23 cellular contexts compared by ENCODE assay signal in genomic region chr4:69497081-69497480, GRCh38. TPM values are rescaled to one million over a fixed set of nuclear protein-coding genes. Genes with fewer than 3 reads are reported as not detected.
DNase-seq lines count a peak whose midpoint lies in the region; ATAC-seq, FAIRE-seq and TF ChIP-seq lines count a peak whose summit lies in the region.
"Had no signal": no experiment of that assay in that cellular context is flagged by ENCODE, and none has a peak within 500 bp of the region (broad histone marks: within the 10 kb centered on the region; RNA-seq: fewer than 3 reads in every experiment).

No MANE protein-coding gene starts in this region.

- TF ChIP-seq CTCF in SK-N-SH (IDR thresholded peaks at IDR 0.05) (no peak), astrocyte (IDR thresholded peaks at IDR 0.05; ENCODE audit: insufficient read depth, low read depth, low read length) (no peak), kidney epithelial cell (IDR thresholded peaks at IDR 0.05; ENCODE audit: insufficient read depth, low read length, poor library complexity, severe bottlenecking) (no peak)

- no peaks in the 10 kb centered on the region for H4K20me1 ChIP-seq in SK-N-SH (ENCODE audit: insufficient read depth)
- H4K20me1 ChIP-seq in astrocyte (ENCODE audit: insufficient read depth, low read length) = no peaks in the 10 kb centered on the region

- no peak; a peak in 1 of 4 replicates for TF ChIP-seq EP300 in SK-N-SH (IDR thresholded peaks at IDR 0.05; ENCODE audit: borderline replicate concordance in 1 of 2, low read depth in 1 of 2, low read length in 1 of 2)

- TF ChIP-seq RAD21 in SK-N-SH (IDR thresholded peaks at IDR 0.05; ENCODE audit: low read length) = no peak

- H3K4me1 ChIP-seq in SK-N-SH (ENCODE audit: control insufficient read depth in 1 of 2, insufficient read depth in 2 of 2, low read depth in 1 of 2, low read length in 1 of 2) (peaks cover 0 to 5% of the 10 kb centered on the region in 2 experiments; a peak in 1 of 4 replicates), astrocyte (ENCODE audit: insufficient read depth, low read length) (peaks cover 12% of the 10 kb centered on the region)

- FAIRE-seq in astrocyte (lab: Jason Lieb, UNC) (no peak), urothelium cell line (lab: Jason Lieb, UNC) (no peak)
- FAIRE-seq: GM18507, H54 had no signal

- H3K27me3 ChIP-seq in SK-N-SH (ENCODE audit: insufficient read depth) (peaks cover 8% of the 10 kb centered on the region; the same call in 1 of the 2 replicates), astrocyte (ENCODE audit: insufficient read depth, low read length) (no peaks in the 10 kb centered on the region), kidney epithelial cell (ENCODE audit: control insufficient read depth, insufficient read depth, low read length) (no peaks in the 10 kb centered on the region)

- H3K4me3 Mint-ChIP-seq in astrocyte (ENCODE audit: unreplicated experiment) = no peak overlapping the region
- no peak overlapping the region for H3K4me3 Mint-ChIP-seq in stimulated activated naive CD8-positive, alpha-beta T cell treated with anti-CD3 and anti-CD28 coated beads, Interleukin-15, amount 100 ng/mL, for 72 hours
- H3K4me3 Mint-ChIP-seq: activated CD4-positive, alpha-beta T cell treated with anti-CD3 and anti-CD28 coated beads for 36 hours; CD4-positive, CD25-positive, alpha-beta regulatory T cell; nephron progenitor cell; type B pancreatic cell had no signal

- no peaks in the 10 kb centered on the region for H3K9me2 ChIP-seq in SK-N-SH

- H3K36me3 Mint-ChIP-seq in astrocyte (ENCODE audit: low read depth, unreplicated experiment) = peaks cover 1% of the 10 kb centered on the region
- H3K36me3 Mint-ChIP-seq: CD4-positive, CD25-positive, alpha-beta regulatory T cell; type B pancreatic cell had no signal

- POLR2A ChIA-PET in SK-N-SH (lab: Yijun Ruan, JAX) = no interaction called here

- CTCF ChIA-PET in SK-N-SH (lab: Yijun Ruan, JAX) = no interaction called here

- H3K27ac ChIP-seq in SK-N-SH (ENCODE audit: low read depth in 2 of 2, low read length in 1 of 2) (no peak overlapping the region), astrocyte (ENCODE audit: low read depth, low read length) (peak overlapping the region; percentile 50)

- H2AFZ ChIP-seq in SK-N-SH (ENCODE audit: low read depth) (no peak overlapping the region), astrocyte (ENCODE audit: low read depth, low read length) (no peak overlapping the region)

- H3K9me3 Mint-ChIP-seq in astrocyte (ENCODE audit: unreplicated experiment) = peaks cover 10% of the 10 kb centered on the region
- H3K9me3 Mint-ChIP-seq in stimulated activated naive CD8-positive, alpha-beta T cell treated with anti-CD3 and anti-CD28 coated beads, Interleukin-15, amount 100 ng/mL, for 72 hours = no peaks in the 10 kb centered on the region
- H3K9me3 Mint-ChIP-seq: CD4-positive, CD25-positive, alpha-beta regulatory T cell; nephron progenitor cell; type B pancreatic cell had no signal

- H3K9me3 ChIP-seq in SK-N-SH (no peaks in the 10 kb centered on the region), astrocyte (ENCODE audit: insufficient read depth, low read depth, low read length) (no peaks in the 10 kb centered on the region)

- H3K4me2 ChIP-seq in SK-N-SH (no peak overlapping the region), astrocyte (ENCODE audit: low read length) (peak overlapping the region; percentile 55)

- DNase-seq in SK-N-SH (no peak), astrocyte (ENCODE audit: low read depth) (peak; percentile 89), kidney epithelial cell (ENCODE audit: low read depth) (peak; percentile 90), urothelium cell line (ENCODE audit: low spot score) (peak; percentile 10), occipital lobe (lab: John Stamatoyannopoulos, UW) (no peak), AML-193 (lab: John Stamatoyannopoulos, UW) (no peak)
- DNase-seq in stimulated activated naive CD8-positive, alpha-beta T cell treated with anti-CD3 and anti-CD28 coated beads, Interleukin-15, amount 100 ng/mL, for 72 hours = no peak
- DNase-seq: activated CD4-positive, alpha-beta T cell treated with anti-CD3 and anti-CD28 coated beads for 36 hours; activated CD8-positive, alpha-beta memory T cell treated with anti-CD3 and anti-CD28 coated beads, Interleukin-2, amount 50 U/mL, for 4 hours; activated gamma-delta T cell; amniotic stem cell; CD4-positive, CD25-positive, alpha-beta regulatory T cell; DMS79 treated with DMSO at 0.1 percent for 48 hours; Kasumi-1; NCI-H1694; NCI-H446 treated with DMSO at 0.1 percent for 48 hours; nephron progenitor cell; stimulated activated naive CD4-positive, alpha-beta T cell treated with Interleukin-2 at 50 U/mL for 16 hours had no signal

- no peak overlapping the region for H3K9ac ChIP-seq in SK-N-SH
- H3K9ac ChIP-seq in astrocyte (ENCODE audit: low read length) = no peak overlapping the region

- H3K27me3 Mint-ChIP-seq in astrocyte (ENCODE audit: low read depth, unreplicated experiment) = no peaks in the 10 kb centered on the region
- H3K27me3 Mint-ChIP-seq in stimulated activated naive CD8-positive, alpha-beta T cell treated with anti-CD3 and anti-CD28 coated beads, Interleukin-15, amount 100 ng/mL, for 72 hours = no peaks in the 10 kb centered on the region
- H3K27me3 Mint-ChIP-seq: activated CD4-positive, alpha-beta T cell treated with anti-CD3 and anti-CD28 coated beads for 36 hours; CD4-positive, CD25-positive, alpha-beta regulatory T cell; type B pancreatic cell had no signal

- ATAC-seq in SK-N-SH treated with all-trans-retinoic acid at 6 μM for 48 hours = no peak
- ATAC-seq in stimulated activated naive CD8-positive, alpha-beta T cell treated with anti-CD3 and anti-CD28 coated beads, Interleukin-15, amount 100 ng/mL, for 72 hours = no peak
- ATAC-seq: activated CD4-positive, alpha-beta T cell treated with anti-CD3 and anti-CD28 coated beads for 36 hours had no signal

- H3K36me3 ChIP-seq in SK-N-SH (replicated peaks in 1 of 2; ENCODE audit: control insufficient read depth in 1 of 2, insufficient read depth in 2 of 2, low read length in 1 of 2) (no peaks in the 10 kb centered on the region), astrocyte (ENCODE audit: insufficient read depth, low read length) (no peaks in the 10 kb centered on the region), kidney epithelial cell (ENCODE audit: control insufficient read depth, insufficient read depth, low read length) (no peaks in the 10 kb centered on the region)

- peaks cover 10% of the 10 kb centered on the region for H3F3A ChIP-seq in SK-N-SH (replicated peaks; ENCODE audit: insufficient read depth)

- H3K79me2 ChIP-seq in SK-N-SH (ENCODE audit: insufficient read depth) (no peaks in the 10 kb centered on the region), astrocyte (ENCODE audit: insufficient read depth, low read length) (no peaks in the 10 kb centered on the region)

- no peak overlapping the region for H3K4me3 ChIP-seq in SK-N-SH (ENCODE audit: low read depth in 2 of 2, low read length in 1 of 2)
- H3K4me3 ChIP-seq in astrocyte (ENCODE audit: insufficient read depth, low read depth, low read length) = no peak overlapping the region
- no peak overlapping the region for H3K4me3 ChIP-seq in kidney epithelial cell (ENCODE audit: low read depth, low read length)

- H3K4me1 Mint-ChIP-seq in astrocyte (ENCODE audit: low read depth, unreplicated experiment) = peaks cover 38% of the 10 kb centered on the region
- no peaks in the 10 kb centered on the region for H3K4me1 Mint-ChIP-seq in stimulated activated naive CD8-positive, alpha-beta T cell treated with anti-CD3 and anti-CD28 coated beads, Interleukin-15, amount 100 ng/mL, for 72 hours
- H3K4me1 Mint-ChIP-seq: activated CD4-positive, alpha-beta T cell treated with anti-CD3 and anti-CD28 coated beads for 36 hours; CD4-positive, CD25-positive, alpha-beta regulatory T cell; nephron progenitor cell had no signal

- H3K27ac Mint-ChIP-seq in astrocyte (ENCODE audit: unreplicated experiment) = peak overlapping the region; percentile 92
- H3K27ac Mint-ChIP-seq in stimulated activated naive CD8-positive, alpha-beta T cell treated with anti-CD3 and anti-CD28 coated beads, Interleukin-15, amount 100 ng/mL, for 72 hours = no peak overlapping the region
- H3K27ac Mint-ChIP-seq: activated CD4-positive, alpha-beta T cell treated with anti-CD3 and anti-CD28 coated beads for 36 hours; CD4-positive, CD25-positive, alpha-beta regulatory T cell; nephron progenitor cell; type B pancreatic cell had no signal

TF ChIP-seq in SK-N-SH, 30 proteins besides CTCF, POLR2A, EP300 and RAD21 (continues in another document):
- TF ChIP-seq GATA2 (CRISPR knock-in tag; IDR thresholded peaks at IDR 0.05) = no peak
- no peak for TF ChIP-seq MEF2A (IDR thresholded peaks at IDR 0.05; ENCODE audit: borderline replicate concordance, low read depth)
- no peak for TF ChIP-seq FOXM1 (IDR thresholded peaks at IDR 0.05; ENCODE audit: low read depth)
- peak; percentile 23; the same call in 1 of the 2 replicates for TF ChIP-seq PBX3 (IDR thresholded peaks at IDR 0.05)

TF ChIP-seq in SK-N-SH treated with all-trans-retinoic acid at 6 μM for 48 hours, 23 proteins besides CTCF, POLR2A, EP300 and RAD21 (continues in another document):
- TF ChIP-seq ZNF70 (CRISPR knock-in tag; IDR thresholded peaks at IDR 0.05) = no peak
- TF ChIP-seq CREB5 (CRISPR knock-in tag; IDR thresholded peaks at IDR 0.05; ENCODE audit: low read depth) = no peak

RNA-seq across cellular contexts. Expression of gene UGT2B4, which starts 1.4 kb away (rescaled TPM):
- polyA plus RNA-seq in SK-N-SH (2012; rRNA removed) = not detected in 2 replicates
- polyA plus RNA-seq in SK-N-SH (2012; cell fraction: cytosol; rRNA removed) = not detected in 2 replicates
- 0.16 TPM in 1 of 2 replicates, not detected in the other for polyA plus RNA-seq in SK-N-SH (2012; cell fraction: nucleus; rRNA removed)
- total RNA-seq in astrocyte = 0.32 and 0.41 TPM in 2 replicates
- 0.42 TPM in 1 of 2 replicates, not detected in the other for total RNA-seq in kidney epithelial cell
- total RNA-seq in occipital lobe = not detected
- total RNA-seq: activated CD4-positive, alpha-beta T cell treated with anti-CD3 and anti-CD28 coated beads for 36 hours; CD4-positive, CD25-positive, alpha-beta regulatory T cell; lung microvascular endothelial cell had no signal
- polyA plus RNA-seq: CD4-positive, CD25-positive, alpha-beta regulatory T cell had no signal

Comparison
In these comparisons a context has a peak if more than half of its experiments do, and no peak if none do; other contexts are left out.
1. DNase-seq: peak in astrocyte (single experiment), kidney epithelial cell (single experiment) and urothelium cell line (single experiment); none in SK-N-SH (single experiment), stimulated activated naive CD8-positive, alpha-beta T cell treated with anti-CD3 and anti-CD28 coated beads, Interleukin-15, amount 100 ng/mL, for 72 hours (0 of 2), occipital lobe (single experiment) and AML-193 (0 of 2).